26 cellular contexts compared by ENCODE assay signal in the genomic region with DNA sequence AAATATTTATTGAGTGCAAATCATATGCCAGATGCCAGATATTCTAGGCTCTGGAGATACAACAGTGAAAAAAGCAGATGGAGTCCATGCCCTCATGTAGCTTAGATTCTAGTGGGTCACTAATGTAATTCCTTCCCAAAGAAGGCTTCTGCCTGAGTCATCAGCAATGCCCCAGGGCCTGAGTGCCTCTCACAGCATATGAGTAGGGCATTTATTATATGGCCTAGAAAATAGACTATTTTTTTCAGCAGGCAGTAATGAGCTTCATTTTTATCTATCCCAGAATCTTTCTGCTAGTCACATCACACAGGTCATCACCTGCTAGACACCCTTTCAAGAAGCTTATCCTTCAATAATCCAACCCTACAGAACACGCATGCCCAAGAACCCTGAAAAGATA. TPM values are rescaled to one million over a fixed set of nuclear protein-coding genes. Genes with fewer than 3 reads are reported as not detected.
"Had no signal": no experiment of that assay in that cellular context is flagged by ENCODE, and none has a peak within 500 bp of the region (broad histone marks: within the 10 kb centered on the region; RNA-seq: fewer than 3 reads in every experiment).

No MANE protein-coding gene starts in this region.

- ATAC-seq: activated CD8-positive, alpha-beta memory T cell treated with anti-CD3 and anti-CD28 coated beads, Interleukin-2, amount 10 ng/mL, durations not matched to agents 7 days and 5 days; activated CD8-positive, alpha-beta T cell treated with anti-CD3 and anti-CD28 coated beads for 36 hours; gastrocnemius medialis; left ventricle myocardium superior; naive thymus-derived CD8-positive, alpha-beta T cell; upper lobe of right lung had no signal

- DNase-seq: activated CD4-positive, alpha-beta T cell treated with anti-CD3 and anti-CD28 coated beads, Interleukin-2, amount 10 ng/mL, durations not matched to agents 7 days and 5 days; activated CD4-positive, CD25-positive, alpha-beta regulatory T cell treated with anti-CD3 and anti-CD28 coated beads, Interleukin-2, amount 50 U/mL, for 72 hours; activated CD8-positive, alpha-beta memory T cell treated with anti-CD3 and anti-CD28 coated beads, Interleukin-2, amount 10 ng/mL, durations not matched to agents 7 days and 5 days; activated CD8-positive, alpha-beta T cell treated with anti-CD3 and anti-CD28 coated beads for 36 hours; activated gamma-delta T cell treated with Interleukin-2 at 50 U/mL for 16 hours; adrenal gland; brain microvascular endothelial cell; central memory CD4-positive, alpha-beta T cell; dermis blood vessel endothelial cell; effector CD8-positive, alpha-beta T cell; gastrocnemius medialis; head of caudate nucleus; hypothalamus; left ventricle myocardium superior; mammary epithelial cell; naive thymus-derived CD8-positive, alpha-beta T cell; spleen; stimulated activated CD4-positive, alpha-beta T cell treated with anti-CD3 and anti-CD28 coated beads, Interleukin-4, amount 100 ng/mL, for 1 hour; stimulated activated naive CD4-positive, alpha-beta T cell treated with Interleukin-2 at 50 U/mL for 16 hours; upper lobe of right lung; WERI-Rb-1 had no signal

- H3K36me3 ChIP-seq: adrenal gland, ascending aorta, brain microvascular endothelial cell, gastrocnemius medialis, prostate gland, spleen, thoracic aorta, upper lobe of right lung, WERI-Rb-1 had no signal

- H3K9me3 ChIP-seq: adrenal gland, ascending aorta, gastrocnemius medialis, prostate gland, spleen, thoracic aorta, upper lobe of right lung had no signal

- H3K4me1 ChIP-seq: adrenal gland, ascending aorta, gastrocnemius medialis, prostate gland, spleen, upper lobe of right lung had no signal

- H3K27me3 ChIP-seq: ascending aorta, brain microvascular endothelial cell, upper lobe of right lung had no signal

- H3K4me3 ChIP-seq: adrenal gland, ascending aorta, gastrocnemius medialis, prostate gland, spleen, thoracic aorta, upper lobe of right lung had no signal

- H3K27ac ChIP-seq: adrenal gland, ascending aorta, brain microvascular endothelial cell, gastrocnemius medialis, prostate gland, spleen, thoracic aorta, upper lobe of right lung, WERI-Rb-1 had no signal

RNA-seq across cellular contexts. Expression of a gene that starts 22.3 kb away (rescaled TPM):
- total RNA-seq: activated CD4-positive, alpha-beta T cell treated with anti-CD3 and anti-CD28 coated beads, Interleukin-2, amount 10 ng/mL, durations not matched to agents 7 days and 5 days; activated CD8-positive, alpha-beta memory T cell treated with anti-CD3 and anti-CD28 coated beads, Interleukin-2, amount 10 ng/mL, durations not matched to agents 7 days and 5 days; activated T-helper 1 cell treated with anti-CD3 and anti-CD28 coated beads, Interleukin-12 subunit alpha, Interleukin-12 subunit beta, Interleukin-2, Interleukin-4 antibody, amounts not matched to agents 30 ng/mL and 10 ng/mL and 1 ng/mL, durations not matched to agents 14 hours and 24 hours and 36 hours; ascending aorta; dermis blood vessel endothelial cell; gastrocnemius medialis; left ventricle myocardium superior; mammary epithelial cell; naive thymus-derived CD8-positive, alpha-beta T cell; osteoblast; spleen; thoracic aorta; upper lobe of right lung had no signal
- polyA plus RNA-seq: mammary epithelial cell; naive thymus-derived CD8-positive, alpha-beta T cell had no signal

RNA-seq across cellular contexts. Expression of a gene that starts 43.6 kb away (rescaled TPM):
- total RNA-seq: activated CD4-positive, alpha-beta T cell treated with anti-CD3 and anti-CD28 coated beads, Interleukin-2, amount 10 ng/mL, durations not matched to agents 7 days and 5 days; activated CD8-positive, alpha-beta memory T cell treated with anti-CD3 and anti-CD28 coated beads, Interleukin-2, amount 10 ng/mL, durations not matched to agents 7 days and 5 days; activated CD8-positive, alpha-beta T cell treated with anti-CD3 and anti-CD28 coated beads for 36 hours; activated T-helper 1 cell treated with anti-CD3 and anti-CD28 coated beads, Interleukin-12 subunit alpha, Interleukin-12 subunit beta, Interleukin-2, Interleukin-4 antibody, amounts not matched to agents 30 ng/mL and 10 ng/mL and 1 ng/mL, durations not matched to agents 14 hours and 24 hours and 36 hours; dermis blood vessel endothelial cell; mammary epithelial cell; naive thymus-derived CD8-positive, alpha-beta T cell; upper lobe of right lung had no signal
- polyA plus RNA-seq: naive thymus-derived CD8-positive, alpha-beta T cell had no signal
